In the genomic region with DNA sequence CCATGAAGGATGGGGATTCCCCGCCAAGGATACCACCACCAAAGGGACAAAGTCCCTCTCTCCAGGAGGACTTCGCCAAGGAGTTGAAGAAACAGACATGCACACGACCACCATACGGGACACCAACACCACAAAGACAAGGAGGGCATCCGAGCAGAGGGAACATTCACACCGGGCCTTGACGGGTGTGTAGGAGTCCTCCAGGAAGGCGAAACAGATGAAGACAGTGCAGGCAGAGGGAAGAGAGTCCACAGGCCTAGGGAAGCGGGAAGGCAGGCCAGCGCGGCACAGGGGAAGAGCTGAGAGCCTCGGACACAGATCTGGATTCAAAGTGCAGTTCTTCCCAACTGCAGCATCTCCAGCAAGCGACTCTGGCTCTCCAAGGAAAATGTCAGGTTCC, we compare ENCODE assay signal across 15 cellular contexts. TPM values are rescaled to one million over a fixed set of nuclear protein-coding genes. Genes with fewer than 3 reads are reported as not detected.
DNase-seq lines count a peak whose midpoint lies in the region; ATAC-seq and TF ChIP-seq lines count a peak whose summit lies in the region.
"Had no signal": no experiment of that assay in that cellular context is flagged by ENCODE, and none has a peak within 500 bp of the region (broad histone marks: within the 10 kb centered on the region; RNA-seq: fewer than 3 reads in every experiment).

No MANE protein-coding gene starts in this region.

- no peak for DNase-seq in activated T-cell treated with anti-CD3 and anti-CD28 coated beads, Interleukin-2, amount 50 U/mL, for 24 hours
- no peak for DNase-seq in activated T-cell treated with anti-CD3 and anti-CD28 coated beads, Interleukin-2, amount 50 U/mL, for 48 hours
- DNase-seq in T-helper 17 cell: no peak
- no peak for DNase-seq in type B pancreatic cell (ENCODE audit: extremely low spot score, unreplicated experiment)
- DNase-seq: DMS79 treated with DMSO at 0.1 percent for 48 hours, glutamatergic neuron, NCI-H1105, WERI-Rb-1 had no signal

- no peaks in the 10 kb centered on the region for H3K9me3 ChIP-seq in T-helper 17 cell (ENCODE audit: control insufficient read depth, low read length, poor library complexity, severe bottlenecking)
- H3K9me3 ChIP-seq: breast epithelium, right atrium auricular region, SJSA1 had no signal

- H3K27ac ChIP-seq in layer of hippocampus (ENCODE audit: low read depth, low read length): peak overlapping the region; percentile 54
- peak overlapping the region; percentile 55 for H3K27ac ChIP-seq in temporal lobe (ENCODE audit: low read depth, low read length)
- H3K27ac ChIP-seq: breast epithelium, right atrium auricular region, SJSA1, WERI-Rb-1 had no signal

- H3K27me3 Mint-ChIP-seq in activated T-cell treated with anti-CD3 and anti-CD28 coated beads, Interleukin-2, amount 50 U/mL, for 24 hours: no peaks in the 10 kb centered on the region
- H3K27me3 Mint-ChIP-seq in T-helper 17 cell (no peaks in the 10 kb centered on the region), type B pancreatic cell (no peaks in the 10 kb centered on the region)

- no peak for ATAC-seq in T-helper 17 cell
- no peak for ATAC-seq in GM18505 (IDR thresholded peaks at IDR 0.05; ENCODE audit: unreplicated experiment)
- no peak for ATAC-seq in HG02973 (IDR thresholded peaks at IDR 0.05; ENCODE audit: unreplicated experiment)

- peak overlapping the region; percentile 84 for H3K27ac Mint-ChIP-seq in activated T-cell treated with anti-CD3 and anti-CD28 coated beads, Interleukin-2, amount 50 U/mL, for 24 hours
- peak overlapping the region; percentile 99 for H3K27ac Mint-ChIP-seq in T-helper 17 cell
- H3K27ac Mint-ChIP-seq in type B pancreatic cell: no peak overlapping the region

- peaks cover 87% of the 10 kb centered on the region for H3K36me3 Mint-ChIP-seq in activated T-cell treated with anti-CD3 and anti-CD28 coated beads, Interleukin-2, amount 50 U/mL, for 24 hours (ENCODE audit: low read depth)
- peaks cover 10% of the 10 kb centered on the region for H3K36me3 Mint-ChIP-seq in T-helper 17 cell (ENCODE audit: low read depth)
- peaks cover 21% of the 10 kb centered on the region for H3K36me3 Mint-ChIP-seq in type B pancreatic cell

- H3K4me3 Mint-ChIP-seq in activated T-cell treated with anti-CD3 and anti-CD28 coated beads, Interleukin-2, amount 50 U/mL, for 24 hours: no peak overlapping the region
- H3K4me3 Mint-ChIP-seq in T-helper 17 cell: peak overlapping the region; percentile 93
- no peak overlapping the region for H3K4me3 Mint-ChIP-seq in type B pancreatic cell

- TF ChIP-seq POLR2A in GM18505 (IDR thresholded peaks at IDR 0.05; ENCODE audit: borderline replicate concordance, extremely low read depth, insufficient read depth, insufficient read length): no peak

- TF ChIP-seq CTCF in type B pancreatic cell (conservative IDR thresholded peaks at IDR 0.05): no peak

- H3K27me3 ChIP-seq in layer of hippocampus (ENCODE audit: control insufficient read depth, insufficient read depth, low read length): no peaks in the 10 kb centered on the region
- H3K27me3 ChIP-seq: breast epithelium, right atrium auricular region, SJSA1 had no signal

- H3K4me1 Mint-ChIP-seq in activated T-cell treated with anti-CD3 and anti-CD28 coated beads, Interleukin-2, amount 50 U/mL, for 24 hours (ENCODE audit: low read depth): peaks cover 95% of the 10 kb centered on the region
- H3K4me1 Mint-ChIP-seq in T-helper 17 cell (peaks cover 73% of the 10 kb centered on the region), type B pancreatic cell (ENCODE audit: unreplicated experiment) (peaks cover 40% of the 10 kb centered on the region)

- H3K9me3 Mint-ChIP-seq in activated T-cell treated with anti-CD3 and anti-CD28 coated beads, Interleukin-2, amount 50 U/mL, for 24 hours: no peaks in the 10 kb centered on the region
- no peaks in the 10 kb centered on the region for H3K9me3 Mint-ChIP-seq in type B pancreatic cell

RNA-seq across cellular contexts. Expression of gene COTL1, which starts 10.8 kb away (rescaled TPM):
- total RNA-seq in T-helper 17 cell: 100 to 1,000 TPM; 287 to 328 TPM
- total RNA-seq in temporal lobe: 62.0 TPM
- 75.6 and 179 TPM in 2 replicates for total RNA-seq in type B pancreatic cell (ENCODE audit: low replicate concordance)

RNA-seq across cellular contexts. Expression of gene KLHL36, which starts 41.2 kb away (rescaled TPM):
- total RNA-seq in T-helper 17 cell: 10 to 100 TPM; 68.1 to 78.2 TPM
- total RNA-seq in temporal lobe: 47.0 TPM
- 40.3 and 64.7 TPM in 2 replicates for total RNA-seq in type B pancreatic cell (ENCODE audit: low replicate concordance)
